ENCODE assay signal across 23 cellular contexts in the genomic region with DNA sequence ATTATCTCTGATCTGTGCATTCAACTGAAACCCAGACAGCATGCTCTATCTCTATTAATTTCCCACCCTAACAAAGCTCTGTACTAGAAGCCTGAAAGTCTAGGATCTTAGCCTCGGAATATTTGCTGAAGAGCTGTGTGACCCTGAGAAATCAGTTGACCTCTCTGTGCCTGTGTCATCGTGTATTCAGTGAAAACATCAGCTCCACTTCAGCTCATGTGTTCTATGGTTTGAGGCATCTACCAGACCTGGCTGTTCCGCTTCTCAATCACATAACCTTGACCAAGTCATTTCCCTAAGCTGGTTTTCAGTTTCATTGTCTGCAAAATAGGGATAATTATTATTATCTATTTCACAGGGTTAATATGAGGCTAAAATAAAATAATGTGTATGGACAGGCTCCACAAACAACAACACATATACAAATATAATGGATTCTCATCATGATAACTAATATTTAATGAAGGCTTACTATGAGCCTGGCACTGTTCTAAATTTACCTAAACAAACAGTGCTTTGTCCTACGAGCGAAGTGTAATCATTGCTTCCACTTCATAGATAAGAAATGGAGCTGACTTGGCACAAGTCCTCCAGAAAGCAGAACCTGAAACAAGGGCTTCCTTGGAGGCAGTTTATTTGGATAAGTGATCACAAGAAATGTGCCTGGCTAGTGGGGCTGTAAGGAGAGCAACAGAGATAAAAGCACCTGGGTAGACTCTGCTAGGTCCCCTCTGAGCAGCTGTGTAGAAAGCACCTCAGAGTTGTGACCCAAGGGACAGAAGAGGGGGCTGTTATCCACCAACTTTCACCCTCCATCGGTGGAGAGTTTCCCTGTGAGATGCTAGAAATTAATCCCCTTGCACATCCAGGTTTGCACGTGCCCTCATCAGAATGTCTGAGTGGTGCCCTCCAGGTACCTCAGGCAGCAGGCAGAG.
DNase-seq lines count a peak whose midpoint lies in the region; FAIRE-seq and TF ChIP-seq lines count a peak whose summit lies in the region.
"Had no signal": no experiment of that assay in that cellular context is flagged by ENCODE, and none has a peak within 500 bp of the region (broad histone marks: within the 10 kb centered on the region; RNA-seq: fewer than 3 reads in every experiment).

No MANE protein-coding gene starts in this region.

- H3K4me3 ChIP-seq in small intestine (ENCODE audit: low read depth in 1 of 2, low read length in 2 of 2) (no peak overlapping the region), suprapubic skin (no peak overlapping the region)

- no peak for FAIRE-seq in small intestine (lab: Jason Lieb, UNC)
- FAIRE-seq: G401.6, GM18507 had no signal

- H3K9me3 ChIP-seq in small intestine (ENCODE audit: control insufficient read depth, low read depth) (no peaks in the 10 kb centered on the region), suprapubic skin (no peaks in the 10 kb centered on the region)
- H3K9me3 ChIP-seq: SK-N-SH had no signal

- H3K27ac ChIP-seq in small intestine (ENCODE audit: low read depth in 1 of 2, low read length in 1 of 2), result no peak overlapping the region
- no peak overlapping the region for H3K27ac ChIP-seq in suprapubic skin
- H3K27ac ChIP-seq: epithelial cell of prostate, RWPE1 had no signal

- H3K27me3 ChIP-seq in small intestine (ENCODE audit: control insufficient read depth in 2 of 2, insufficient read depth in 2 of 2, low read length in 2 of 2) (no peaks in the 10 kb centered on the region), suprapubic skin (no peaks in the 10 kb centered on the region)

- in situ Hi-C loops in GM13976 (cut with MboI; ENCODE audit: low sequenced_read_pairs, unreplicated experiment), result no loop called here

- H3K36me3 ChIP-seq in small intestine (ENCODE audit: control insufficient read depth in 2 of 2, insufficient read depth in 2 of 2, low read length in 2 of 2) (no peaks in the 10 kb centered on the region), suprapubic skin (no peaks in the 10 kb centered on the region)

- no peak for TF ChIP-seq EP300 in suprapubic skin (IDR thresholded peaks at IDR 0.05)

- DNase-seq in DMS79 treated with DMSO at 0.1 percent for 48 hours (lab: John Stamatoyannopoulos, UW), result peak; percentile 49
- peak; percentile 4 for DNase-seq in NCI-H2029 treated with DMSO at 0.1 percent for 48 hours (lab: John Stamatoyannopoulos, UW)
- peak; percentile 16 for DNase-seq in astrocyte of the hippocampus (ENCODE audit: low read depth, low spot score)
- peak; percentile 34 for DNase-seq in small intestine
- no peak for DNase-seq in GM13976 (ENCODE audit: low spot score)
- no peak for DNase-seq in GF-D8 (lab: John Stamatoyannopoulos, UW)
- no peak for DNase-seq in suprapubic skin (ENCODE audit: low spot score in 2 of 2)
- DNase-seq: activated CD4-positive, alpha-beta T cell treated with anti-CD3 and anti-CD28 coated beads, Interleukin-2, amount 10 ng/mL, durations not matched to agents 7 days and 5 days; activated naive CD4-positive, alpha-beta T cell treated with anti-CD3 and anti-CD28 coated beads for 36 hours; activated T-cell treated with anti-CD3 and anti-CD28 coated beads, Interleukin-2, amount 50 U/mL, for 72 hours; effector CD4-positive, alpha-beta T cell; glutamatergic neuron; KG1; naive B cell; NCI-H2081; nucleus accumbens; SK-N-SH; stimulated activated CD4-positive, alpha-beta T cell treated with anti-CD3 and anti-CD28 coated beads, Interleukin-2, amount 100 ng/mL, for 48 hours; T-helper 17 cell had no signal

- H3K4me1 ChIP-seq in small intestine (ENCODE audit: control insufficient read depth in 2 of 2, insufficient read depth in 1 of 2, low read depth in 1 of 2, low read length in 1 of 2) (no peaks in the 10 kb centered on the region), suprapubic skin (no peaks in the 10 kb centered on the region)

- no peak for TF ChIP-seq POLR2A in suprapubic skin (IDR thresholded peaks at IDR 0.05)

- WGBS in small intestine, 3 donors, result 11 to 39% (median 18%) methylated on average over 7 of the region's 7 CpGs
- 49% methylated on average over 7 of the region's 7 CpGs for WGBS in suprapubic skin

- TF ChIP-seq CTCF in GM13976 (IDR thresholded peaks at IDR 0.05; ENCODE audit: borderline replicate concordance, control extremely low read depth, extremely low read depth, insufficient read depth, missing control alignments) (no peak), suprapubic skin (IDR thresholded peaks at IDR 0.05) (no peak)

Comparison
In these comparisons a context has a peak if more than half of its experiments do, and no peak if none do; other contexts are left out.
1. DNase-seq: peak in DMS79 treated with DMSO at 0.1 percent for 48 hours (single experiment), NCI-H2029 treated with DMSO at 0.1 percent for 48 hours (single experiment), astrocyte of the hippocampus (single experiment) and small intestine (single experiment); none in GM13976 (single experiment), GF-D8 (single experiment) and suprapubic skin (0 of 2).